In genomic region chr5:76144892-76145291, GRCh38 we compare ENCODE assay signal across 13 cellular contexts.
DNase-seq lines count a peak whose midpoint lies in the region; ATAC-seq and TF ChIP-seq lines count a peak whose summit lies in the region.
"Had no signal": no experiment of that assay in that cellular context is flagged by ENCODE, and none has a peak within 500 bp of the region (broad histone marks: within the 10 kb centered on the region; RNA-seq: fewer than 3 reads in every experiment).

No MANE protein-coding gene starts in this region.

- H3K9ac ChIP-seq in H9 (ENCODE audit: extremely low read depth, insufficient read length, low read length), result no peak overlapping the region
- no peak overlapping the region for H3K9ac ChIP-seq in endodermal cell (ENCODE audit: extremely low read depth, low read length, poor library complexity, severe bottlenecking)

- H2BK5ac ChIP-seq in H9 (ENCODE audit: insufficient read length, low read length), result no peak overlapping the region

- H3K18ac ChIP-seq in H9 (ENCODE audit: insufficient read length, low read depth, low read length), result no peak overlapping the region

- peaks cover 0 to 2% (median 0%) of the 10 kb centered on the region in 3 experiments; a peak in 2 of 7 replicates for H3K36me3 Mint-ChIP-seq in H9 (ENCODE audit: insufficient read depth in 1 of 3, low read depth in 3 of 3)
- H3K36me3 Mint-ChIP-seq in endodermal cell (ENCODE audit: low read depth), result no peaks in the 10 kb centered on the region
- H3K36me3 Mint-ChIP-seq: CD4-positive, alpha-beta memory T cell; IgD-negative memory B cell had no signal

- no peak overlapping the region for H3K27ac ChIP-seq in H9 (ENCODE audit: insufficient read length, low read depth, low read length)
- no peak overlapping the region for H3K27ac ChIP-seq in endodermal cell (ENCODE audit: low read depth, low read length)
- H3K27ac ChIP-seq: C4-2B had no signal

- H3K4ac ChIP-seq in H9 (ENCODE audit: low read depth, low read length), result no peak overlapping the region

- no peaks in the 10 kb centered on the region for H3K27me3 ChIP-seq in H9 (ENCODE audit: insufficient read depth, low read length)
- no peaks in the 10 kb centered on the region for H3K27me3 ChIP-seq in endodermal cell (ENCODE audit: control insufficient read depth, insufficient read depth, low read length, poor library complexity, severe bottlenecking)
- H3K27me3 ChIP-seq: BE2C had no signal

- H2AFZ ChIP-seq in H9 (ENCODE audit: low read length), result no peak overlapping the region

- H2BK20ac ChIP-seq in H9 (ENCODE audit: low read depth, low read length, poor library complexity, severe bottlenecking), result no peak overlapping the region

- H4K20me1 ChIP-seq in H9 (ENCODE audit: control insufficient read depth, insufficient read depth, insufficient read length), result no peaks in the 10 kb centered on the region

- no peak overlapping the region for H2BK12ac ChIP-seq in H9 (ENCODE audit: insufficient read length, low read depth, low read length)

- no peak overlapping the region for H2BK120ac ChIP-seq in H9 (ENCODE audit: low read depth, low read length, poor library complexity, severe bottlenecking)

- peaks cover 3% of the 10 kb centered on the region; the same call in 1 of the 2 replicates for H3K4me1 ChIP-seq in H9 (ENCODE audit: insufficient read depth, low read length)
- no peaks in the 10 kb centered on the region for H3K4me1 ChIP-seq in endodermal cell (ENCODE audit: control insufficient read depth, insufficient read depth, low read length)
- H3K4me1 ChIP-seq: BE2C had no signal

- H3T11ph ChIP-seq in H9 (ENCODE audit: low read length), result no peak overlapping the region

- H3K27me3 Mint-ChIP-seq in H9 (ENCODE audit: low read depth), result peaks cover 7% of the 10 kb centered on the region
- no peaks in the 10 kb centered on the region for H3K27me3 Mint-ChIP-seq in endodermal cell (ENCODE audit: insufficient read depth)

- TF ChIP-seq CTCF in H9 (conservative IDR thresholded peaks at IDR 0.05) (no peak), endodermal cell (conservative IDR thresholded peaks at IDR 0.05) (no peak)

- no peaks in the 10 kb centered on the region for H3K36me3 ChIP-seq in endodermal cell (ENCODE audit: control insufficient read depth, insufficient read depth, low read length)
- H3K36me3 ChIP-seq: BE2C had no signal

- no peak for ATAC-seq in HG03039 (IDR thresholded peaks at IDR 0.05; ENCODE audit: unreplicated experiment)

- H3K4me2 ChIP-seq in H9 (ENCODE audit: insufficient read depth, insufficient read length, low read length), result no peak overlapping the region

- no peaks in the 10 kb centered on the region for H3K23me2 ChIP-seq in H9 (ENCODE audit: insufficient read length, low read depth, low read length, poor library complexity, severe bottlenecking)

- H3K27ac Mint-ChIP-seq in H9, result peak overlapping the region in 1 of 3 experiments; percentile 51; a peak in 2 of 7 replicates
- H3K27ac Mint-ChIP-seq in endodermal cell, result no peak overlapping the region
- H3K27ac Mint-ChIP-seq: CD4-positive, alpha-beta memory T cell; IgD-negative memory B cell had no signal

- peaks cover 19 to 20% of the 10 kb centered on the region in 2 experiments for H3K4me1 Mint-ChIP-seq in H9
- H3K4me1 Mint-ChIP-seq in endodermal cell, result no peaks in the 10 kb centered on the region
- H3K4me1 Mint-ChIP-seq: CD4-positive, alpha-beta memory T cell had no signal

- no peaks in the 10 kb centered on the region for H3K79me1 ChIP-seq in H9 (ENCODE audit: insufficient read depth, low read depth, low read length, poor library complexity, severe bottlenecking)

- no peak overlapping the region for H4K91ac ChIP-seq in H9 (ENCODE audit: insufficient read length, low read depth, low read length)

- H3K9me3 Mint-ChIP-seq in H9, result peaks cover 0 to 8% of the 10 kb centered on the region in 2 experiments; a peak in 2 of 5 replicates
- no peaks in the 10 kb centered on the region for H3K9me3 Mint-ChIP-seq in endodermal cell
- H3K9me3 Mint-ChIP-seq: CD4-positive, alpha-beta memory T cell had no signal

- H3K23ac ChIP-seq in H9 (ENCODE audit: insufficient read length, low read depth, low read length), result no peak overlapping the region

- no peak overlapping the region for H3K14ac ChIP-seq in H9 (ENCODE audit: insufficient read depth, low read length)

- H3K56ac ChIP-seq in H9 (ENCODE audit: insufficient read length, low read depth, low read length), result no peak overlapping the region

- H3K79me2 ChIP-seq in H9 (ENCODE audit: insufficient read depth, low read length), result no peaks in the 10 kb centered on the region

- H2BK15ac ChIP-seq in H9 (ENCODE audit: low read depth, low read length), result no peak overlapping the region

- DNase-seq in ELF-1 (ENCODE audit: low read depth, low spot score) (peak; percentile 42), H9 (peak; percentile 52), endodermal cell (peak; percentile 63), iPS-NIHi11 (ENCODE audit: low spot score) (peak; percentile 62), dermis blood vessel endothelial cell (no peak), NCI-H526 treated with DMSO at 0.1 percent for 48 hours (lab: John Stamatoyannopoulos, UW) (no peak)
- DNase-seq in stimulated activated naive CD4-positive, alpha-beta T cell treated with Interleukin-2 at 50 U/mL for 16 hours (lab: John Stamatoyannopoulos, UW), result no peak
- DNase-seq: BE2C; CD4-positive, alpha-beta memory T cell; DMS79 had no signal

- H3K9me3 ChIP-seq in H9 (ENCODE audit: control insufficient read depth, low read depth, low read length) (no peaks in the 10 kb centered on the region), endodermal cell (ENCODE audit: control insufficient read depth, low read length) (no peaks in the 10 kb centered on the region)
- H3K9me3 ChIP-seq: BE2C had no signal

- H4K8ac ChIP-seq in H9 (replicated peaks; ENCODE audit: insufficient read length, low read depth, low read length), result no peak overlapping the region

- no peak overlapping the region for H2AK5ac ChIP-seq in H9 (ENCODE audit: insufficient read length, low read length)

- H4K5ac ChIP-seq in H9 (ENCODE audit: insufficient read length, low read depth, low read length), result no peak overlapping the region

- H3K4me3 ChIP-seq in endodermal cell (ENCODE audit: low read length), result no peak overlapping the region

- H3K4me3 Mint-ChIP-seq in H9, result no peak overlapping the region
- H3K4me3 Mint-ChIP-seq in endodermal cell, result no peak overlapping the region
- H3K4me3 Mint-ChIP-seq: CD4-positive, alpha-beta memory T cell; IgD-negative memory B cell had no signal

Comparison
In these comparisons a context has a peak if more than half of its experiments do, and no peak if none do; other contexts are left out.
1. DNase-seq: peak in ELF-1 (single experiment), H9 (single experiment), endodermal cell (single experiment) and iPS-NIHi11 (single experiment); none in dermis blood vessel endothelial cell (single experiment), NCI-H526 treated with DMSO at 0.1 percent for 48 hours (single experiment) and stimulated activated naive CD4-positive, alpha-beta T cell treated with Interleukin-2 at 50 U/mL for 16 hours (single experiment).